Comparison of ENCODE assay signal across 29 cellular contexts in genomic region chr13:90230311-90230710, GRCh38.
"Had no signal": no experiment of that assay in that cellular context is flagged by ENCODE, and none has a peak within 500 bp of the region (broad histone marks: within the 10 kb centered on the region; RNA-seq: fewer than 3 reads in every experiment).

No MANE protein-coding gene starts in this region.

- H3K27me3 ChIP-seq: adrenal gland, cardiac muscle cell had no signal

- ATAC-seq: activated CD8-positive, alpha-beta T cell treated with anti-CD3 and anti-CD28 coated beads for 36 hours; activated naive CD4-positive, alpha-beta T cell treated with anti-CD3 and anti-CD28 coated beads, Interleukin-2, amount 50 U/mL, for 72 hours; activated T-cell treated with anti-CD3 and anti-CD28 coated beads, Interleukin-2, amount 50 U/mL, for 4 hours; activated T-cell treated with anti-CD3 and anti-CD28 coated beads, Interleukin-2, amount 50 U/mL, for 72 hours; activated T-helper 17 cell treated with anti-CD3 and anti-CD28 coated beads, Interleukin-2, amount 50 U/mL, for 72 hours had no signal

- DNase-seq: activated B cell treated with CpG ODN at 0.5 μM for 24 hours; activated CD4-positive, alpha-beta memory T cell treated with anti-CD3 and anti-CD28 coated beads for 36 hours; activated CD4-positive, alpha-beta T cell treated with anti-CD3 and anti-CD28 coated beads for 4 hours; activated CD4-positive, alpha-beta T cell treated with anti-CD3 and anti-CD28 coated beads, Interleukin-2, amount 10 ng/mL, durations not matched to agents 24 days and 14 days; activated CD4-positive, alpha-beta T cell treated with anti-CD3 and anti-CD28 coated beads, Interleukin-2, amount 50 U/mL, for 1 hour; activated CD4-positive, alpha-beta T cell treated with anti-CD3 and anti-CD28 coated beads, Interleukin-2, amount 50 U/mL, for 4 hours; activated CD4-positive, CD25-positive, alpha-beta regulatory T cell treated with anti-CD3 and anti-CD28 coated beads, Interleukin-2, amount 50 U/mL, for 72 hours; activated CD8-positive, alpha-beta memory T cell treated with anti-CD3 and anti-CD28 coated beads, Interleukin-2, amount 50 U/mL, for 4 hours; activated CD8-positive, alpha-beta T cell treated with anti-CD3 and anti-CD28 coated beads for 36 hours; activated effector memory CD4-positive, alpha-beta T cell treated with anti-CD3 and anti-CD28 coated beads, Interleukin-2, amount 50 U/mL, for 16 hours; activated naive CD4-positive, alpha-beta T cell; activated naive CD4-positive, alpha-beta T cell treated with anti-CD3 and anti-CD28 coated beads for 36 hours; activated naive CD4-positive, alpha-beta T cell treated with anti-CD3 and anti-CD28 coated beads, Interleukin-2, amount 50 U/mL, for 16 hours; activated naive CD8-positive, alpha-beta T cell treated with anti-CD3 and anti-CD28 coated beads for 36 hours; activated T-cell treated with anti-CD3 and anti-CD28 coated beads for 4 hours; activated T-cell treated with anti-CD3 and anti-CD28 coated beads, Interleukin-2, amount 50 U/mL, for 1 hour; activated T-cell treated with anti-CD3 and anti-CD28 coated beads, Interleukin-2, amount 50 U/mL, for 4 hours; activated T-cell treated with anti-CD3 and anti-CD28 coated beads, Interleukin-2, amount 50 U/mL, for 72 hours; adrenal gland; amniotic stem cell; caudate nucleus; cerebellar nuclear complex; T-helper 1 cell; T-helper 2 cell; T-helper 9 cell had no signal

- H3K4me1 ChIP-seq: adrenal gland had no signal

- H3K9me3 ChIP-seq: adrenal gland had no signal

- H3K27ac ChIP-seq: adrenal gland, cardiac muscle cell, VCaP had no signal

- H3K4me3 ChIP-seq: adrenal gland, cardiac muscle cell had no signal

- H3K36me3 ChIP-seq: adrenal gland, cardiac muscle cell had no signal
